Comparison of ENCODE assay signal across 19 cellular contexts in the genomic region with DNA sequence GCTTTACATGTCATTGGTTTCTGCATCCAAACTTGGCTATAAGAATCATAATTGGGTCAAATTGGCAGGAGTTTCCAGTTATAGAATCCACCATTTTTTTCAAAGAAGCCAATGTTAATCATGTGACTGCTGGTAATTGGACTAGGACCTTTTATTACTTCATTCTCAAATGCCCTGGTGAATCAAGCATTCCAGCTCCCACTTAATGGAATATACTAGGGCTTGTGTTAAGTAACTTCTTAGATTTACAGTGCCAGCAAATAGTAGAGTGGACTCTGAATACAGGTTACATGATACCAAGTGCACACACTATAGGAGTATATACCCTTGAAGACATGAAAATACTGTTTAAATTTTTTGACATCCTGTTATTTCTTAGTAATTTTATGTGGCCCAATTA.
"Had no signal": no experiment of that assay in that cellular context is flagged by ENCODE, and none has a peak within 500 bp of the region (broad histone marks: within the 10 kb centered on the region; RNA-seq: fewer than 3 reads in every experiment).

No MANE protein-coding gene starts in this region.

- H3K27me3 ChIP-seq: brain microvascular endothelial cell, hepatocyte, upper lobe of right lung had no signal

- H3K27ac ChIP-seq: brain microvascular endothelial cell, hepatocyte, thoracic aorta, upper lobe of right lung had no signal

- H3K79me2 ChIP-seq: hepatocyte had no signal

- DNase-seq: activated CD4-positive, alpha-beta T cell treated with anti-CD3 and anti-CD28 coated beads, Interleukin-2, amount 50 U/mL, for 1 hour; activated CD8-positive, alpha-beta memory T cell treated with anti-CD3 and anti-CD28 coated beads for 24 hours; activated naive CD8-positive, alpha-beta T cell treated with anti-CD3 and anti-CD28 coated beads for 36 hours; effector memory CD4-positive, alpha-beta T cell; left ventricle myocardium superior; mesenchymal stem cell; natural killer cell; posterior cingulate gyrus; right cardiac atrium; T-cell; T-helper 9 cell; upper lobe of right lung had no signal

- H3K36me3 ChIP-seq: brain microvascular endothelial cell, thoracic aorta, upper lobe of right lung had no signal

- H3K36me3 Mint-ChIP-seq: activated naive CD8-positive, alpha-beta T cell treated with anti-CD3 and anti-CD28 coated beads for 36 hours; natural killer cell; T-cell had no signal

- H2AFZ ChIP-seq: hepatocyte had no signal

- H3K9me3 Mint-ChIP-seq: activated naive CD8-positive, alpha-beta T cell treated with anti-CD3 and anti-CD28 coated beads for 36 hours; activated T-helper 1 cell treated with anti-CD3 and anti-CD28 coated beads, Interleukin-12 subunit alpha, Interleukin-12 subunit beta, Interleukin-2, Interleukin-4 antibody, amounts not matched to agents 30 ng/mL and 10 ng/mL and 1 ng/mL, durations not matched to agents 14 hours and 24 hours and 36 hours; natural killer cell; stimulated activated naive CD8-positive, alpha-beta T cell treated with anti-CD3 and anti-CD28 coated beads, Interleukin-15, Interleukin-2, amounts not matched to agents 100 ng/mL and 50 ng/mL, for 24 hours; T-cell had no signal

- H3K9me3 ChIP-seq: thoracic aorta, upper lobe of right lung had no signal

- FAIRE-seq: keratinocyte had no signal

- H3K4me1 Mint-ChIP-seq: activated naive CD8-positive, alpha-beta T cell treated with anti-CD3 and anti-CD28 coated beads for 36 hours; natural killer cell; T-cell had no signal

- H3K27ac Mint-ChIP-seq: activated naive CD8-positive, alpha-beta T cell treated with anti-CD3 and anti-CD28 coated beads for 36 hours; activated T-helper 1 cell treated with anti-CD3 and anti-CD28 coated beads, Interleukin-12 subunit alpha, Interleukin-12 subunit beta, Interleukin-2, Interleukin-4 antibody, amounts not matched to agents 30 ng/mL and 10 ng/mL and 1 ng/mL, durations not matched to agents 14 hours and 24 hours and 36 hours; natural killer cell; stimulated activated naive CD8-positive, alpha-beta T cell treated with anti-CD3 and anti-CD28 coated beads, Interleukin-15, Interleukin-2, amounts not matched to agents 100 ng/mL and 50 ng/mL, for 24 hours; T-cell had no signal

- ATAC-seq: activated CD4-positive, CD25-positive, alpha-beta regulatory T cell treated with anti-CD3 and anti-CD28 coated beads, Interleukin-2, amount 50 U/mL, for 24 hours; natural killer cell; right cardiac atrium; T-cell; upper lobe of right lung had no signal

- H3K4me3 ChIP-seq: hepatocyte, thoracic aorta, upper lobe of right lung had no signal

- H3K4me2 ChIP-seq: hepatocyte had no signal

- H3K4me3 Mint-ChIP-seq: activated naive CD8-positive, alpha-beta T cell treated with anti-CD3 and anti-CD28 coated beads for 36 hours; activated T-helper 1 cell treated with anti-CD3 and anti-CD28 coated beads, Interleukin-12 subunit alpha, Interleukin-12 subunit beta, Interleukin-2, Interleukin-4 antibody, amounts not matched to agents 30 ng/mL and 10 ng/mL and 1 ng/mL, durations not matched to agents 14 hours and 24 hours and 36 hours; natural killer cell; stimulated activated naive CD8-positive, alpha-beta T cell treated with anti-CD3 and anti-CD28 coated beads, Interleukin-15, Interleukin-2, amounts not matched to agents 100 ng/mL and 50 ng/mL, for 24 hours; T-cell had no signal

- H3K4me1 ChIP-seq: upper lobe of right lung had no signal
